ENCODE assay signal across 22 cellular contexts in the genomic region with DNA sequence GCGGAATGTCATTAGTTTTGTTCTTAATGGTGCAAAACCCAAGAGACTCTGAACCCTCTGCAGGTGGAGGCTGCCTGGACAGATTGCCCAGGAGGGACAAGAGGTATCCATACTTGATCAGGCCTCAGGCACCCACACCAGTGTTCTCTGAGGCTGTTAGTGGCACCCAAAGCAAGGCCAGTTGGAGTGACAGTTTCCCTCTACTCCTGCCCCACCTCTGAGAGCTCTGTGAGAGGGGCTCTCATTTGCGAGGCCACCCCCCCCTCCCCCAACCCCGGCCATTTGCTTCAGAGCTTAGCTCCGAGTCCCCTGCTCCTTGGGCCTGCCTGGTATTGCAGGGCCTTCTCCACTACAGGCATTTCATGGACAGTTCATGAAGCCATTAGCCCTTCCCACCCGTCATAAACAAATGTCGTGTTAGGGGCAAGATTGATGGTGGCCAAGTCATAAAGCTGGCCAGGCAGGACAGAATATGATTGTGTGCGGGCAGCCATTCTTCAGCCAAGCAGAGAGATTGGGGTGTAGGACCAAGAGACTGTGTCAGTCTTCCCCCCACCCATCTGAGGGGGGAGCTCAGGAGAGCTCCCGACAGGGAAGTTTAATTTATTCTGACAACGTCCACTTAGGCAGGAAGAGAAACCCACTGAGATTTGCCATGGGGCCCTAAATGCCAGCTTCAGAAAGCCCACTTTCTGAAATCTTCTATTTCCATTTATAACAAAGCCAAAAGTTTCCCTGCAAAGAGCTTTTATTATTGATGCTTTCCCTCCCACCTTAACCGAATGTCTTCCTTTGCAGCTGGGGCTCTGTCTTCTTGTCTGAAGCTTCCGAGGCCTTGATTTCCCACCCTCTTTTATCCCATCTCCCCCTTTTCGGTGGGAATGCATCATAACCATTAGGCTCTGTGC. TPM values are rescaled to one million over a fixed set of nuclear protein-coding genes. Genes with fewer than 3 reads are reported as not detected.
DNase-seq lines count a peak whose midpoint lies in the region; ATAC-seq and TF ChIP-seq lines count a peak whose summit lies in the region.
"Had no signal": no experiment of that assay in that cellular context is flagged by ENCODE, and none has a peak within 500 bp of the region (broad histone marks: within the 10 kb centered on the region; RNA-seq: fewer than 3 reads in every experiment).

No MANE protein-coding gene starts in this region.

- no peaks in the 10 kb centered on the region for H3K79me2 ChIP-seq in OCI-LY7 (ENCODE audit: insufficient read depth, low read depth, low read length)

- DNase-seq in GM10266 (ENCODE audit: extremely low spot score), result peak; percentile 35
- peak; percentile 58 for DNase-seq in kidney tubule cell (ENCODE audit: low spot score)
- peak; percentile 24 for DNase-seq in retina
- DNase-seq in OCI-LY7 (ENCODE audit: low spot score), result no peak
- no peak for DNase-seq in C1 segment of cervical spinal cord (lab: John Stamatoyannopoulos, UW)
- no peak for DNase-seq in cortex of kidney (lab: John Stamatoyannopoulos, UW)
- DNase-seq: activated CD4-positive, CD25-positive, alpha-beta regulatory T cell; activated CD8-positive, alpha-beta T cell treated with anti-CD3 and anti-CD28 coated beads, Interleukin-2, amount 10 ng/mL, durations not matched to agents 7 days and 5 days; activated naive CD4-positive, alpha-beta T cell treated with Interleukin-2 at 50 U/mL for 16 hours; DMS79 treated with DMSO at 0.1 percent for 48 hours; esophagus squamous epithelium; hypothalamus; Karpas-422; left lung; NCI-H187 treated with DMSO at 0.1 percent for 48 hours; NCI-H748 treated with DMSO at 0.1 percent for 48 hours had no signal

- no peaks in the 10 kb centered on the region for H3K9me3 ChIP-seq in OCI-LY7 (ENCODE audit: low read length)
- H3K9me3 ChIP-seq: esophagus squamous epithelium, gastroesophageal sphincter, left lung had no signal

- 0 out of 2 replicates have a peak, but pooled peaks cover 3% of the 10 kb centered on the region for H4K20me1 ChIP-seq in OCI-LY7 (ENCODE audit: insufficient read depth, low read length)

- intact Hi-C loops in OCI-LY7 (cut with micrococcal nuclease; ENCODE audit: unreplicated experiment), result no loop called here

- no peaks in the 10 kb centered on the region for H3K36me3 ChIP-seq in OCI-LY7 (ENCODE audit: insufficient read depth, low read length)
- H3K36me3 ChIP-seq: cardiac muscle cell, esophagus squamous epithelium, gastroesophageal sphincter, left lung had no signal

- no peaks in the 10 kb centered on the region for H3K4me1 ChIP-seq in OCI-LY7 (ENCODE audit: insufficient read depth, low read length, poor library complexity, severe bottlenecking)

- no TSS peak for BruUV-seq in OCI-LY7 (replicated peaks; lab: Mats Ljungman, UMichigan)

- no peak for TF ChIP-seq CTCF in GM10266 (IDR thresholded peaks at IDR 0.05; ENCODE audit: control insufficient read depth, insufficient read depth, low read depth, missing control alignments)
- no peak for TF ChIP-seq CTCF in OCI-LY7 (conservative IDR thresholded peaks at IDR 0.05; ENCODE audit: low read length)

- H3K4me3 ChIP-seq in OCI-LY7 (ENCODE audit: low read depth, low read length, poor library complexity, severe bottlenecking), result no peak overlapping the region
- H3K4me3 ChIP-seq: cardiac muscle cell, gastroesophageal sphincter, left lung had no signal

- H3K27ac ChIP-seq in cingulate gyrus (ENCODE audit: low read depth, low read length) (peak overlapping the region; percentile 29), OCI-LY7 (ENCODE audit: low read depth, low read length, poor library complexity, severe bottlenecking) (no peak overlapping the region)
- H3K27ac ChIP-seq: cardiac muscle cell, left lung had no signal

- no peak overlapping the region for H2AFZ ChIP-seq in OCI-LY7 (ENCODE audit: low read length)

- H3K9me2 ChIP-seq in OCI-LY7 (ENCODE audit: insufficient read depth, low read length), result no peaks in the 10 kb centered on the region

- POLR2A ChIA-PET in OCI-LY7 (lab: Charles Lee), result interaction anchor here (0.9 kb wide), 1 partner anchor 188 kb away, joined by 6 read pairs; no protein-coding TSS in a partner anchor

- H3K4me2 ChIP-seq in OCI-LY7 (ENCODE audit: low read length), result no peak overlapping the region

- CTCF ChIA-PET in OCI-LY7 (lab: Charles Lee; ENCODE audit: unreplicated experiment), result no interaction called here

- no peak for ATAC-seq in GM18502 (IDR thresholded peaks at IDR 0.05; ENCODE audit: poor library complexity, unreplicated experiment)
- ATAC-seq: activated CD8-positive, alpha-beta T cell treated with anti-CD3 and anti-CD28 coated beads, Interleukin-2, amount 10 ng/mL, durations not matched to agents 7 days and 5 days; gastroesophageal sphincter; left lung; natural killer cell treated with Interleukin-12 subunit alpha and Interleukin-12 subunit beta and Interleukin-15 and Interleukin-18, amount 100 ng/mL, for 72 hours; Right ventricle myocardium inferior had no signal

RNA-seq across cellular contexts. Expression of gene FOXC1, which starts 7.1 kb away (rescaled TPM):
- not detected in 2 replicates for total RNA-seq in OCI-LY7 (2014; rRNA removed; shearing (Covaris generic))
- not detected in 2 replicates for total RNA-seq in OCI-LY7 (2022)
- total RNA-seq: activated CD8-positive, alpha-beta T cell treated with anti-CD3 and anti-CD28 coated beads, Interleukin-2, amount 10 ng/mL, durations not matched to agents 7 days and 5 days had no signal

Comparison
In these comparisons a context has a peak if more than half of its experiments do, and no peak if none do; other contexts are left out.
1. DNase-seq: peak in GM10266 (single experiment), kidney tubule cell (single experiment) and retina (single experiment); none in OCI-LY7 (single experiment), C1 segment of cervical spinal cord (0 of 14) and cortex of kidney (single experiment).